In the genomic region with DNA sequence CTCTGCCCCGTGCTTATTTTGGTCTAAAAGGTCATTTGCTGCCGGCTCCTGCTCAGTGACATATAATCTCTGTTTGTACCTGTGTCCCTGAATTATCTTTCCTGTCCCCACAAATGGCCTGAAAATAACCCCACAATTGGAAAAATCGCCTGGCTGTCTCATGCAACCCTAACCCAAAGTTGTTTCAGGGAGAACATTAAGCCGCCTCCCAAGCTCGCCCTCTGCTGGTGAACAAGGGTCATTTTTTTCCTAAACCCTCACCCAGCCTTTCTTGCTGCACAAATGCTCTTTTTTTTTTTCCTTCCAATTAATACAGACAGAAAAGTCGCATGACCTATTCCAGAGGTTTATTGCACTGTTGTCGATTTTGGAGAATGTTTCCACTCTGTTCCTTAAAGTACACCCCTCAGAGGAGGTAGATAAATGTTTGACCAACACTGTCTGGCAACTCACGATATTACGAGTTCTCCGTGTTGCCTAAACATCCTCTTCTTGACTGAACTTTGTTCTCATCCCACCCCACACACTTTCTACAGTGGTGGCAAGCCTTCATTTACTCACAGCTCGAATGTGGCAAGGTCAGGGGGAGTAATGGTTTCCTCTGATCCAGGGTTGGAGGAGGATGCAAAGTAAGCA, we compare ENCODE assay signal across 8 cellular contexts.
DNase-seq lines count a peak whose midpoint lies in the region; ATAC-seq lines count a peak whose summit lies in the region.

No MANE protein-coding gene starts in this region.

- WGBS in right cardiac atrium: 33% methylated on average over 11 of the region's 11 CpGs

- DNase-seq in SIG-M5 treated with dmso at 0.1 percent for 504 hours (lab: John Stamatoyannopoulos, UW; ENCODE audit: unreplicated experiment): peak; percentile 66
- no peak for DNase-seq in SIG-M5 (lab: John Stamatoyannopoulos, UW)
- peak; percentile 60 for DNase-seq in MG63
- DNase-seq in T-helper 9 cell: peak; percentile 45
- peak in 50 of 58 donors; percentile 5 to 75 (median 41) for DNase-seq in anterior cingulate cortex (lab: John Stamatoyannopoulos, UW)
- DNase-seq in right cardiac atrium: peak in 2 of 3 donors; percentile 41 to 68
- peak; percentile 48 for DNase-seq in skeletal muscle cell (ENCODE audit: low read depth)

- no peak overlapping the region for H3K4me3 ChIP-seq in MG63
- no peak overlapping the region for H3K4me3 ChIP-seq in right cardiac atrium (ENCODE audit: low read length)
- no peak overlapping the region for H3K4me3 ChIP-seq in skeletal muscle cell (ENCODE audit: low read depth, low read length)

- no peaks in the 10 kb centered on the region for H3K36me3 ChIP-seq in MG63

- H3K9me3 ChIP-seq in MG63 (no peaks in the 10 kb centered on the region), right cardiac atrium (ENCODE audit: control insufficient read depth, low read length) (no peaks in the 10 kb centered on the region)

- H3K4me1 ChIP-seq in right cardiac atrium (ENCODE audit: control insufficient read depth, insufficient read depth, low read length): no peaks in the 10 kb centered on the region

- H3K27ac ChIP-seq in right cardiac atrium (ENCODE audit: low read length): no peak overlapping the region

- peak; percentile 48 to 63 for ATAC-seq in right cardiac atrium
- no peak for ATAC-seq in GM18861 (IDR thresholded peaks at IDR 0.05; ENCODE audit: unreplicated experiment)

- intact Hi-C loops in right cardiac atrium (cut with DNase I): loop anchor here in 3 of 4 donors (5.0 to 10.0 kb wide), 2 partner anchors 379 to 386 kb away; no protein-coding TSS in a partner anchor

- H3K27me3 ChIP-seq in MG63: no peaks in the 10 kb centered on the region
- no peaks in the 10 kb centered on the region for H3K27me3 ChIP-seq in right cardiac atrium (ENCODE audit: control insufficient read depth, insufficient read depth)
